In genomic region chr2:17337507-17337906, GRCh38 we compare ENCODE assay signal across 27 cellular contexts.
"Had no signal": no experiment of that assay in that cellular context is flagged by ENCODE, and none has a peak within 500 bp of the region (broad histone marks: within the 10 kb centered on the region; RNA-seq: fewer than 3 reads in every experiment).

No MANE protein-coding gene starts in this region.

- H3K36me3 ChIP-seq: neutrophil, pancreas, prostate gland, right lobe of liver, sigmoid colon, stomach, thoracic aorta, thyroid gland, tibial nerve, upper lobe of left lung, vagina had no signal

- H3K27ac Mint-ChIP-seq: natural killer cell treated with Interleukin-12 subunit alpha and Interleukin-12 subunit beta and Interleukin-15 and Interleukin-18, amount 100 ng/mL, for 72 hours; nephron progenitor cell; stimulated activated effector memory CD8-positive, alpha-beta T cell treated with anti-CD3 and anti-CD28 coated beads, Interleukin-12 subunit alpha, Interleukin-12 subunit beta, amount 100 ng/mL, for 72 hours; stimulated activated naive B cell treated with anti-CD40 and anti-IgM and Interleukin-4, amounts not matched to agents 10 μg/mL and 1 μg/mL and 100 μg/mL, for 72 hours; stimulated activated naive CD8-positive, alpha-beta T cell treated with anti-CD3 and anti-CD28 coated beads, Interleukin-15, Interleukin-2, amounts not matched to agents 100 ng/mL and 50 ng/mL, for 24 hours had no signal

- H3K27ac ChIP-seq: neutrophil, pancreas, prostate gland, right lobe of liver, sigmoid colon, stomach, thoracic aorta, thyroid gland, tibial nerve, upper lobe of left lung, vagina had no signal

- DNase-seq: nephron progenitor cell; nucleus accumbens; pancreas; retina; right cardiac atrium; right lobe of liver; sigmoid colon; small intestine; stimulated activated CD4-positive, alpha-beta T cell treated with anti-CD3 and anti-CD28 coated beads, Interleukin-15, amount 100 ng/mL, for 24 hours; stimulated activated CD4-positive, alpha-beta T cell treated with anti-CD3 and anti-CD28 coated beads, Interleukin-2, amount 100 ng/mL, for 24 hours; stimulated activated CD4-positive, alpha-beta T cell treated with anti-CD3 and anti-CD28 coated beads, Interleukin-2, amount 100 ng/mL, for 48 hours; stimulated activated CD4-positive, alpha-beta T cell treated with anti-CD3 and anti-CD28 coated beads, Interleukin-4, amount 100 ng/mL, for 24 hours; stimulated activated naive B cell treated with anti-CD40 and anti-IgM and Interleukin-4, amounts not matched to agents 10 μg/mL and 1 μg/mL and 100 μg/mL, for 72 hours; stimulated activated naive CD4-positive, alpha-beta T cell treated with Interleukin-2 at 50 U/mL for 16 hours; stomach; thyroid gland; trophoblast cell; upper lobe of left lung had no signal

- H3K4me1 Mint-ChIP-seq: neural crest cell; stimulated activated effector memory CD8-positive, alpha-beta T cell treated with anti-CD3 and anti-CD28 coated beads, Interleukin-12 subunit alpha, Interleukin-12 subunit beta, amount 100 ng/mL, for 72 hours; stimulated activated naive B cell treated with anti-CD40 and anti-IgM and Interleukin-4, amounts not matched to agents 10 μg/mL and 1 μg/mL and 100 μg/mL, for 72 hours had no signal

- H3K9me3 Mint-ChIP-seq: stimulated activated effector memory CD8-positive, alpha-beta T cell treated with anti-CD3 and anti-CD28 coated beads, Interleukin-12 subunit alpha, Interleukin-12 subunit beta, amount 100 ng/mL, for 72 hours; stimulated activated naive CD8-positive, alpha-beta T cell treated with anti-CD3 and anti-CD28 coated beads, Interleukin-15, Interleukin-2, amounts not matched to agents 100 ng/mL and 50 ng/mL, for 24 hours had no signal

- H3K4me3 Mint-ChIP-seq: natural killer cell treated with Interleukin-12 subunit alpha and Interleukin-12 subunit beta and Interleukin-15 and Interleukin-18, amount 100 ng/mL, for 72 hours; nephron progenitor cell; neural crest cell; stimulated activated effector memory CD8-positive, alpha-beta T cell treated with anti-CD3 and anti-CD28 coated beads, Interleukin-12 subunit alpha, Interleukin-12 subunit beta, amount 100 ng/mL, for 72 hours; stimulated activated naive B cell treated with anti-CD40 and anti-IgM and Interleukin-4, amounts not matched to agents 10 μg/mL and 1 μg/mL and 100 μg/mL, for 72 hours; stimulated activated naive CD8-positive, alpha-beta T cell treated with anti-CD3 and anti-CD28 coated beads, Interleukin-15, Interleukin-2, amounts not matched to agents 100 ng/mL and 50 ng/mL, for 24 hours had no signal

- H3K4me1 ChIP-seq: pancreas, prostate gland, right lobe of liver, sigmoid colon, stomach, thyroid gland, tibial nerve, upper lobe of left lung, vagina had no signal

- H3K9me3 ChIP-seq: neutrophil, pancreas, prostate gland, right lobe of liver, sigmoid colon, stomach, thoracic aorta, thyroid gland, tibial nerve, upper lobe of left lung, vagina had no signal

- H3K27me3 ChIP-seq: neutrophil, pancreas, right lobe of liver, sigmoid colon, stomach, thyroid gland, tibial nerve, upper lobe of left lung, vagina had no signal

- H3K27me3 Mint-ChIP-seq: natural killer cell treated with Interleukin-12 subunit alpha and Interleukin-12 subunit beta and Interleukin-15 and Interleukin-18, amount 100 ng/mL, for 72 hours; stimulated activated naive CD8-positive, alpha-beta T cell treated with anti-CD3 and anti-CD28 coated beads, Interleukin-15, Interleukin-2, amounts not matched to agents 100 ng/mL and 50 ng/mL, for 24 hours had no signal

- H3K4me3 ChIP-seq: pancreas, prostate gland, right lobe of liver, sigmoid colon, stomach, thoracic aorta, thyroid gland, tibial nerve, upper lobe of left lung, vagina had no signal

- H3K36me3 Mint-ChIP-seq: natural killer cell treated with Interleukin-12 subunit alpha and Interleukin-12 subunit beta and Interleukin-15 and Interleukin-18, amount 100 ng/mL, for 72 hours; stimulated activated effector memory CD8-positive, alpha-beta T cell treated with anti-CD3 and anti-CD28 coated beads, Interleukin-12 subunit alpha, Interleukin-12 subunit beta, amount 100 ng/mL, for 72 hours; stimulated activated naive B cell treated with anti-CD40 and anti-IgM and Interleukin-4, amounts not matched to agents 10 μg/mL and 1 μg/mL and 100 μg/mL, for 72 hours had no signal

- ATAC-seq: natural killer cell treated with Interleukin-12 subunit alpha and Interleukin-12 subunit beta and Interleukin-15 and Interleukin-18, amount 100 ng/mL, for 72 hours; pancreas; right cardiac atrium; right lobe of liver; stimulated activated effector memory CD8-positive, alpha-beta T cell treated with anti-CD3 and anti-CD28 coated beads, Interleukin-12 subunit alpha, Interleukin-12 subunit beta, amount 100 ng/mL, for 72 hours; stimulated activated naive B cell treated with anti-CD40 and anti-IgM and Interleukin-4, amounts not matched to agents 10 μg/mL and 1 μg/mL and 100 μg/mL, for 72 hours had no signal
